16 cellular contexts compared by ENCODE assay signal in genomic region chr4:99219479-99219878, GRCh38. TPM values are rescaled to one million over a fixed set of nuclear protein-coding genes. Genes with fewer than 3 reads are reported as not detected.
DNase-seq lines count a peak whose midpoint lies in the region; ATAC-seq, FAIRE-seq and TF ChIP-seq lines count a peak whose summit lies in the region.
"Had no signal": no experiment of that assay in that cellular context is flagged by ENCODE, and none has a peak within 500 bp of the region (broad histone marks: within the 10 kb centered on the region; RNA-seq: fewer than 3 reads in every experiment).

No MANE protein-coding gene starts in this region.

- no peak overlapping the region for H2AFZ ChIP-seq in GM12878 (ENCODE audit: control insufficient read depth, low read depth, low read length)
- H2AFZ ChIP-seq: PC-9 had no signal

- H3K36me3 ChIP-seq in GM12878 (ENCODE audit: control insufficient read depth in 2 of 2, insufficient read depth in 2 of 2, low read length in 1 of 2), result no peaks in the 10 kb centered on the region
- H3K36me3 ChIP-seq: left ventricle myocardium inferior, MG63 had no signal

- CTCF ChIA-PET in GM12878 (lab: Yijun Ruan, JAX), result interaction anchor here (1.6 kb wide), 1 partner anchor 9 kb away, joined by 5 read pairs; no protein-coding TSS in a partner anchor

- no peak overlapping the region for H3K9ac ChIP-seq in GM12878 (ENCODE audit: control insufficient read depth, insufficient read depth, low read length)

- no peak for TF ChIP-seq CTCF in GM12878 (IDR thresholded peaks at IDR 0.05 in 2 of 3, conservative IDR thresholded peaks at IDR 0.05 in 1 of 3; ENCODE audit: control insufficient read depth in 2 of 3, extremely low read depth in 1 of 3, insufficient read depth in 1 of 3, low read depth in 3 of 3, low read length in 3 of 3)

- no peaks in the 10 kb centered on the region for H3K79me2 ChIP-seq in GM12878 (ENCODE audit: control insufficient read depth, insufficient read depth, low read length)

- 0% methylated on average over 1 of the region's 1 CpG for WGBS in GM12878 (ENCODE audit: insufficient coverage, insufficient replicate concordance, low lambda C conversion rate, missing lambda C conversion rate)

- no peaks in the 10 kb centered on the region for H3K9me3 ChIP-seq in GM12878 (replicated peaks; ENCODE audit: control insufficient read depth, insufficient read depth, low read length)
- H3K9me3 ChIP-seq: MG63 had no signal

- no peaks in the 10 kb centered on the region for H4K20me1 ChIP-seq in GM12878 (ENCODE audit: control insufficient read depth, insufficient read depth)

- ATAC-seq in GM18508 (IDR thresholded peaks at IDR 0.05; ENCODE audit: insufficient read depth, unreplicated experiment) (peak; percentile 72), GM21381 (IDR thresholded peaks at IDR 0.05; ENCODE audit: unreplicated experiment) (peak; percentile 79), HG03108 (IDR thresholded peaks at IDR 0.05; ENCODE audit: unreplicated experiment) (peak; percentile 54), GM12878 (peak; percentile 80), HG03280 (IDR thresholded peaks at IDR 0.05; ENCODE audit: unreplicated experiment) (no peak)
- ATAC-seq in activated CD4-positive, CD25-positive, alpha-beta regulatory T cell treated with anti-CD3 and anti-CD28 coated beads, Interleukin-2, amount 50 U/mL, for 24 hours, result no peak
- ATAC-seq: activated CD8-positive, alpha-beta memory T cell treated with anti-CD3 and anti-CD28 coated beads, Interleukin-2, amount 10 ng/mL, durations not matched to agents 7 days and 5 days; naive thymus-derived CD8-positive, alpha-beta T cell had no signal

- intact Hi-C loops in GM12878 (cut with micrococcal nuclease; ENCODE audit: unreplicated experiment), result no loop called here

- FAIRE-seq in GM12878 (lab: Jason Lieb, UNC), result no peak
- FAIRE-seq: D721Med had no signal

- no peak for TF ChIP-seq POLR2A in GM12878 (IDR thresholded peaks at IDR 0.05; ENCODE audit: low read depth, low read length)

- no peak for TF ChIP-seq EP300 in GM12878 (IDR thresholded peaks at IDR 0.05; ENCODE audit: borderline replicate concordance in 1 of 2, control insufficient read depth in 1 of 2, low read depth in 2 of 2, low read length in 2 of 2)

- H3K27me3 ChIP-seq in GM12878 (replicated peaks in 1 of 2; ENCODE audit: control insufficient read depth in 2 of 2, insufficient read depth in 2 of 2, low read length in 1 of 2), result no peaks in the 10 kb centered on the region
- H3K27me3 ChIP-seq: MG63 had no signal

- in situ Hi-C loops in GM12878 (cut with MboI), result no loop called here

- POLR2A ChIA-PET in GM12878 (lab: Charles Lee), result no interaction called here

- RAD21 ChIA-PET in GM12878 (lab: Charles Lee; ENCODE audit: unreplicated experiment), result no interaction called here

- no peaks in the 10 kb centered on the region for H3K4me1 ChIP-seq in GM12878 (ENCODE audit: control insufficient read depth, insufficient read depth, low read length)
- H3K4me1 ChIP-seq: left ventricle myocardium inferior had no signal

- H3K4me2 ChIP-seq in GM12878 (ENCODE audit: control insufficient read depth, insufficient read depth), result no peak overlapping the region
- H3K4me2 ChIP-seq: PC-9 had no signal

- SMC1A ChIA-PET in GM12878 (lab: Charles Lee; ENCODE audit: uncharacterized antibody, unreplicated experiment), result interaction anchor here (1.0 kb wide), 1 partner anchor 184 kb away, joined by 3 read pairs; no protein-coding TSS in a partner anchor

- BruUV-seq in GM12878 (replicated peaks; lab: Mats Ljungman, UMichigan), result no TSS peak

- TF ChIP-seq RAD21 in GM12878 (IDR thresholded peaks at IDR 0.05; ENCODE audit: insufficient read depth, low read depth, low read length), result no peak

- no peak overlapping the region for H3K27ac ChIP-seq in GM12878 (ENCODE audit: control insufficient read depth, insufficient read depth)
- H3K27ac ChIP-seq: left ventricle myocardium inferior, PC-9 had no signal

- DNase-seq in GM12878 (ENCODE audit: low read depth, low spot score), result no peak
- no peak for DNase-seq in COLO668 (lab: John Stamatoyannopoulos, UW; ENCODE audit: unreplicated experiment)
- DNase-seq in activated effector memory CD4-positive, alpha-beta T cell treated with Interleukin-2 at 50 U/mL for 16 hours, result no peak
- DNase-seq: activated CD8-positive, alpha-beta memory T cell treated with anti-CD3 and anti-CD28 coated beads, Interleukin-2, amount 10 ng/mL, durations not matched to agents 7 days and 5 days; activated naive CD4-positive, alpha-beta T cell treated with anti-CD3 and anti-CD28 coated beads, Interleukin-2, amount 50 U/mL, for 16 hours; left ventricle myocardium inferior; MG63; naive thymus-derived CD8-positive, alpha-beta T cell; PC-9; retina had no signal

- no peak overlapping the region for H3K4me3 ChIP-seq in GM12878
- H3K4me3 ChIP-seq: left ventricle myocardium inferior, MG63, PC-9 had no signal

TF ChIP-seq in GM12878, 131 proteins besides CTCF, POLR2A, EP300 and RAD21:
- TF ChIP-seq POU2F2 (IDR thresholded peaks at IDR 0.05; ENCODE audit: borderline replicate concordance, low read depth, low read length) (peak; percentile 82; the same call in 2 of the 3 replicates), ZSCAN29 (IDR thresholded peaks at IDR 0.05) (no peak), HDAC6 (IDR thresholded peaks at IDR 0.05; ENCODE audit: unreplicated experiment) (no peak), KAT2A (conservative IDR thresholded peaks at IDR 0.05; ENCODE audit: control insufficient read depth, low read depth, low read length) (no peak), SPI1 (IDR thresholded peaks at IDR 0.05; ENCODE audit: borderline replicate concordance, insufficient read depth, low read depth, low read length) (peak; percentile 86), HCFC1 (IDR thresholded peaks at IDR 0.05; ENCODE audit: low read length) (no peak)

RNA-seq across cellular contexts. Expression of gene ADH6, which starts 0.4 kb away (rescaled TPM):
- total RNA-seq in GM12878 (2013; cell fraction: nucleolus; rRNA removed), result not detected in 2 replicates
- not detected in 2 replicates for total RNA-seq in GM12878 (2014; rRNA removed)
- total RNA-seq in GM12878 (2014; rRNA removed; fragmentation: Illumina TruSeq; extraction: Trizol), result not detected in 2 replicates
- total RNA-seq in GM12878 (2021), result not detected in 2 replicates
- polyA plus RNA-seq in GM12878 (2011; ENCODE audit: low read depth), result not detected
- polyA plus RNA-seq in GM12878 (2011; rRNA removed), result not detected in 2 replicates
- 0.03 and 0.08 TPM in 2 replicates for polyA plus RNA-seq in GM12878 (2011; cell fraction: cytosol; rRNA removed)
- polyA plus RNA-seq in GM12878 (2011; cell fraction: nucleus; rRNA removed), result not detected in 2 replicates
- polyA plus RNA-seq in GM12878 (2012), result not detected in 2 replicates
- polyA plus RNA-seq in GM12878 (2014; fragmentation: Illumina TruSeq; extraction: Trizol), result 0.03 TPM in 1 of 2 replicates, not detected in the other
- polyA plus RNA-seq in GM12878 (2014; fragmentation: Nextera tagmentation; extraction: Ambion mirVana), result not detected
- polyA plus RNA-seq in GM12878 (2014; rRNA removed), result not detected in 2 replicates
- polyA plus RNA-seq in GM12878 (2016; fragmentation: Nextera tagmentation; extraction: Ambion mirVana), result under 1 TPM in 1 of 2 experiments, not detected in 1; 0.16 TPM
- not detected in 2 replicates for polyA minus RNA-seq in GM12878 (2011; rRNA and poly(A)+ RNA removed)
- not detected in 2 replicates for polyA minus RNA-seq in GM12878 (2011; cell fraction: cytosol; rRNA and poly(A)+ RNA removed)
- not detected in 2 replicates for polyA minus RNA-seq in GM12878 (2011; cell fraction: nucleus; rRNA and poly(A)+ RNA removed)
- total RNA-seq: activated CD8-positive, alpha-beta memory T cell treated with anti-CD3 and anti-CD28 coated beads, Interleukin-2, amount 10 ng/mL, durations not matched to agents 7 days and 5 days; left ventricle myocardium inferior; naive thymus-derived CD8-positive, alpha-beta T cell; PC-9 had no signal
- polyA plus RNA-seq: naive thymus-derived CD8-positive, alpha-beta T cell had no signal

Comparison
In these comparisons a context has a peak if more than half of its experiments do, and no peak if none do; other contexts are left out.
1. ATAC-seq: peak in GM18508 (single experiment), GM21381 (single experiment), HG03108 (single experiment) and GM12878 (single experiment); none in activated CD4-positive, CD25-positive, alpha-beta regulatory T cell treated with anti-CD3 and anti-CD28 coated beads, Interleukin-2, amount 50 U/mL, for 24 hours (0 of 2) and HG03280 (single experiment).